Comparison of ENCODE assay signal across 7 cellular contexts in the genomic region with DNA sequence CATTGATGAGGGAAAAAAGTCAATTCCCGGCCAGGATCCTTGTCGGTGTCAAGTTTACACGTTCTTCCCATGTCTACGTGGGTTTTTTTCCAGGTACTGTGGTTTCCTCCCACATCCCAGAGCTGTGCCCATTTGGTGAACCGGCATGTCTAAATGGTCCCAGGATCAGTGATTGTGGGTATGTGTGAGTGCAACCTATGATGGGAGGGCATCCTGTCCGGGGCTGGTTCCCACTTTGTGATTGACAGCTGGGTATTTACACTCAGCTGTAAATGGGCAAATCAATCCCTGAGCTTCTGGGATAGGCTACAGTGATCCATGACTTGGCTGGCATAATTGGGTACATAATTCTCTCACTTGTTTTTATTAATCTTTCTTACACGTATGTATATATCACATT.
"Had no signal": no experiment of that assay in that cellular context is flagged by ENCODE, and none has a peak within 500 bp of the region (broad histone marks: within the 10 kb centered on the region; RNA-seq: fewer than 3 reads in every experiment).

No MANE protein-coding gene starts in this region.

- DNase-seq: IMR-90, KBM-7, KG1 had no signal

- ATAC-seq: HepG2 had no signal

- FAIRE-seq: HepG2, HTR-8/SVneo had no signal

- H3K9ac ChIP-seq: KMS-11 had no signal

- H3K27ac ChIP-seq: HL-60, KMS-11 had no signal

- H3K4me2 ChIP-seq: KMS-11 had no signal
